ENCODE assay signal across 10 cellular contexts in the genomic region with DNA sequence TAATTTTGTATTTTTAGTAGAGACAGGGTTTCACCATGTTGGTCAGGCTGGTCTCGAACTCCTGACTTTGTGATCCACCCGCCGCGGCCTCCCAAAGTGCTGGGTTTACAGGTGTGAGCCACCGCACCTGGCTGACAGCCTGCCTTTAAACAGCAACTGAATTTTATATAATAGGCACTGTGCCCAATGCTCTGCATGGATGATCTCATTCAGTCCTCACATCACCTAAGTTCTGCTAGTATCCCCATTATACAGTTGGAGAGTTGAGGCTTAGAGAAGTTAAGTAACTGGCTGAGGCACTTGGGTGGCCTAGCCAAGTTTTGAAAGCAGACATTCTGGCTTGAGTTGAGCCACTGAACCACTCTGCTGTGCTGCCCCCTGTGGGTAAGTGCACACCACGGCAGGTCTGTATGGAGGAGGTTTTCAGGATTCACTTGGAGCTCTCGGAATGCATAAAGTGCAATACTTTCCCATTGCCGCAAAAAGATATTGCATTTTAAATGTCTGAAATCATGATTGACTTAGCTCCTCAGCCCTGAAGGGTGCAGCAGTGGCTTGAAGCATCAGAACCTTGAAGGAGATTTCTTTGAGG.
DNase-seq lines count a peak whose midpoint lies in the region; ATAC-seq and TF ChIP-seq lines count a peak whose summit lies in the region.
"Had no signal": no experiment of that assay in that cellular context is flagged by ENCODE, and none has a peak within 500 bp of the region (broad histone marks: within the 10 kb centered on the region; RNA-seq: fewer than 3 reads in every experiment).

No MANE protein-coding gene starts in this region.

- H3K9me3 ChIP-seq in prostate gland = no peaks in the 10 kb centered on the region

- no peaks in the 10 kb centered on the region for H3K36me3 ChIP-seq in prostate gland
- H3K36me3 ChIP-seq: tibial artery had no signal

- no peak overlapping the region for H3K4me3 ChIP-seq in prostate gland
- H3K4me3 ChIP-seq: BLaER1, tibial artery had no signal

- H3K27ac ChIP-seq in prostate gland = no peak overlapping the region
- H3K27ac ChIP-seq: BLaER1, tibial artery had no signal

- ATAC-seq in activated CD4-positive, CD25-positive, alpha-beta regulatory T cell treated with anti-CD3 and anti-CD28 coated beads, Interleukin-2, amount 50 U/mL, for 24 hours = no peak
- ATAC-seq in HG02588 (IDR thresholded peaks at IDR 0.05; ENCODE audit: unreplicated experiment) (no peak), HG03196 (IDR thresholded peaks at IDR 0.05; ENCODE audit: unreplicated experiment) (no peak)

- no peak for TF ChIP-seq POLR2A in prostate gland (IDR thresholded peaks at IDR 0.05)

- DNase-seq in NCI-H146 (lab: John Stamatoyannopoulos, UW) (peak; percentile 20), NCI-H146 treated with DMSO at 0.1 percent for 48 hours (lab: John Stamatoyannopoulos, UW; ENCODE audit: unreplicated experiment) (no peak), MV-4-11 (lab: John Stamatoyannopoulos, UW) (peak; percentile 25), ecto neural progenitor cell (ENCODE audit: low spot score) (peak; percentile 71), prostate gland (ENCODE audit: low spot score) (no peak)
- DNase-seq: tibial artery had no signal

- no peaks in the 10 kb centered on the region for H3K27me3 ChIP-seq in prostate gland (replicated peaks; ENCODE audit: insufficient read depth)
- H3K27me3 ChIP-seq: BLaER1, tibial artery had no signal

- H3K4me1 ChIP-seq in prostate gland (replicated peaks) = no peaks in the 10 kb centered on the region
- H3K4me1 ChIP-seq: tibial artery had no signal

- 92% methylated on average over 8 of the region's 8 CpGs for WGBS in prostate gland

- intact Hi-C loops in prostate gland (cut with DNase I) = no loop called here

- peak in 3 of 4 experiments; percentile 18 to 37 (median 21) for TF ChIP-seq CTCF in prostate gland (IDR thresholded peaks at IDR 0.05)

Comparison
In these comparisons a context has a peak if more than half of its experiments do, and no peak if none do; other contexts are left out.
1. DNase-seq: peak in NCI-H146 (single experiment), MV-4-11 (single experiment) and ecto neural progenitor cell (single experiment); none in NCI-H146 treated with DMSO at 0.1 percent for 48 hours (single experiment) and prostate gland (single experiment).